Comparison of ENCODE assay signal across 1 cellular context in the genomic region with DNA sequence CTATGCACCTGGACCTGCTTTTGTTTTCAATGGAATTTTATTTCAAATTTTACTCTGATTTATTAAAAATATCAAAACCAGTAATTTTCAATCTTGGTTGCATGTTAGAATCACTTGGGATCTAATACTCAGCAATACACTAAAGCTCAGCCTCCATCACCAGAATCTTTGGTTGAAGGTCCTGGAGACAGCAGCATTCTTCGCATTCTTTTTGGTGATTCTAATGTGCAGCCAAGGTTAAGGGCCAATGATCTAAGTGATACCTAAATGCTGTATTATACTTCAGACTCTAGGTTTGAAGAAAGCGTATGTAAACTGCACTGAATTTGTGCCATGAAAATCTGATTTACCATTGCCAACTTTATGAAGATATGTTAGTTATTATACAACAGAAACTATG.
A peak's percentile ranks its signal among the peaks of the same experiment; 100 is the strongest.
TF ChIP-seq lines count a peak whose summit lies in the region.

No MANE protein-coding gene starts in this region.

TF ChIP-seq in GM23338, 12 proteins besides CTCF, POLR2A, EP300 and RAD21 (continued from another document):
- TF ChIP-seq, protein P1, sequence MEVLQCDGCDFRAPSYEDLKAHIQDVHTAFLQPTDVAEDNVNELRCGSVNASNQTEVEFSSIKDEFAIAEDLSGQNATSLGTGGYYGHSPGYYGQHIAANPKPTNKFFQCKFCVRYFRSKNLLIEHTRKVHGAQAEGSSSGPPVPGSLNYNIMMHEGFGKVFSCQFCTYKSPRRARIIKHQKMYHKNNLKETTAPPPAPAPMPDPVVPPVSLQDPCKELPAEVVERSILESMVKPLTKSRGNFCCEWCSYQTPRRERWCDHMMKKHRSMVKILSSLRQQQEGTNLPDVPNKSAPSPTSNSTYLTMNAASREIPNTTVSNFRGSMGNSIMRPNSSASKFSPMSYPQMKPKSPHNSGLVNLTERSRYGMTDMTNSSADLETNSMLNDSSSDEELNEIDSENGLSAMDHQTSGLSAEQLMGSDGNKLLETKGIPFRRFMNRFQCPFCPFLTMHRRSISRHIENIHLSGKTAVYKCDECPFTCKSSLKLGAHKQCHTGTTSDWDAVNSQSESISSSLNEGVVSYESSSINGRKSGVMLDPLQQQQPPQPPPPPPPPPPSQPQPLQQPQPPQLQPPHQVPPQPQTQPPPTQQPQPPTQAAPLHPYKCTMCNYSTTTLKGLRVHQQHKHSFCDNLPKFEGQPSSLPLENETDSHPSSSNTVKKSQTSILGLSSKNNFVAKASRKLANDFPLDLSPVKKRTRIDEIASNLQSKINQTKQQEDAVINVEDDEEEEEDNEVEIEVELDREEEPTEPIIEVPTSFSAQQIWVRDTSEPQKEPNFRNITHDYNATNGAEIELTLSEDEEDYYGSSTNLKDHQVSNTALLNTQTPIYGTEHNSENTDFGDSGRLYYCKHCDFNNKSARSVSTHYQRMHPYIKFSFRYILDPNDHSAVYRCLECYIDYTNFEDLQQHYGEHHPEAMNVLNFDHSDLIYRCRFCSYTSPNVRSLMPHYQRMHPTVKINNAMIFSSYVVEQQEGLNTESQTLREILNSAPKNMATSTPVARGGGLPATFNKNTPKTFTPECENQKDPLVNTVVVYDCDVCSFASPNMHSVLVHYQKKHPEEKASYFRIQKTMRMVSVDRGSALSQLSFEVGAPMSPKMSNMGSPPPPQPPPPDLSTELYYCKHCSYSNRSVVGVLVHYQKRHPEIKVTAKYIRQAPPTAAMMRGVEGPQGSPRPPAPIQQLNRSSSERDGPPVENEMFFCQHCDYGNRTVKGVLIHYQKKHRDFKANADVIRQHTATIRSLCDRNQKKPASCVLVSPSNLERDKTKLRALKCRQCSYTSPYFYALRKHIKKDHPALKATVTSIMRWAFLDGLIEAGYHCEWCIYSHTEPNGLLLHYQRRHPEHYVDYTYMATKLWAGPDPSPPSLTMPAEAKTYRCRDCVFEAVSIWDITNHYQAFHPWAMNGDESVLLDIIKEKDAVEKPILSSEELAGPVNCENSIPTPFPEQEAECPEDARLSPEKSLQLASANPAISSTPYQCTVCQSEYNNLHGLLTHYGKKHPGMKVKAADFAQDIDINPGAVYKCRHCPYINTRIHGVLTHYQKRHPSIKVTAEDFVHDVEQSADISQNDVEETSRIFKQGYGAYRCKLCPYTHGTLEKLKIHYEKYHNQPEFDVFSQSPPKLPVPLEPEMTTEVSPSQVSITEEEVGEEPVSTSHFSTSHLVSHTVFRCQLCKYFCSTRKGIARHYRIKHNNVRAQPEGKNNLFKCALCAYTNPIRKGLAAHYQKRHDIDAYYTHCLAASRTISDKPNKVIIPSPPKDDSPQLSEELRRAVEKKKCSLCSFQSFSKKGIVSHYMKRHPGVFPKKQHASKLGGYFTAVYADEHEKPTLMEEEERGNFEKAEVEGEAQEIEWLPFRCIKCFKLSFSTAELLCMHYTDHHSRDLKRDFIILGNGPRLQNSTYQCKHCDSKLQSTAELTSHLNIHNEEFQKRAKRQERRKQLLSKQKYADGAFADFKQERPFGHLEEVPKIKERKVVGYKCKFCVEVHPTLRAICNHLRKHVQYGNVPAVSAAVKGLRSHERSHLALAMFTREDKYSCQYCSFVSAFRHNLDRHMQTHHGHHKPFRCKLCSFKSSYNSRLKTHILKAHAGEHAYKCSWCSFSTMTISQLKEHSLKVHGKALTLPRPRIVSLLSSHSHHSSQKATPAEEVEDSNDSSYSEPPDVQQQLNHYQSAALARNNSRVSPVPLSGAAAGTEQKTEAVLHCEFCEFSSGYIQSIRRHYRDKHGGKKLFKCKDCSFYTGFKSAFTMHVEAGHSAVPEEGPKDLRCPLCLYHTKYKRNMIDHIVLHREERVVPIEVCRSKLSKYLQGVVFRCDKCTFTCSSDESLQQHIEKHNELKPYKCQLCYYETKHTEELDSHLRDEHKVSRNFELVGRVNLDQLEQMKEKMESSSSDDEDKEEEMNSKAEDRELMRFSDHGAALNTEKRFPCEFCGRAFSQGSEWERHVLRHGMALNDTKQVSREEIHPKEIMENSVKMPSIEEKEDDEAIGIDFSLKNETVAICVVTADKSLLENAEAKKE (CRISPR knock-in tag; IDR thresholded peaks at IDR 0.05), result peak; percentile 66; the same call in 1 of the 2 replicates
